23 cellular contexts compared by ENCODE assay signal in the genomic region with DNA sequence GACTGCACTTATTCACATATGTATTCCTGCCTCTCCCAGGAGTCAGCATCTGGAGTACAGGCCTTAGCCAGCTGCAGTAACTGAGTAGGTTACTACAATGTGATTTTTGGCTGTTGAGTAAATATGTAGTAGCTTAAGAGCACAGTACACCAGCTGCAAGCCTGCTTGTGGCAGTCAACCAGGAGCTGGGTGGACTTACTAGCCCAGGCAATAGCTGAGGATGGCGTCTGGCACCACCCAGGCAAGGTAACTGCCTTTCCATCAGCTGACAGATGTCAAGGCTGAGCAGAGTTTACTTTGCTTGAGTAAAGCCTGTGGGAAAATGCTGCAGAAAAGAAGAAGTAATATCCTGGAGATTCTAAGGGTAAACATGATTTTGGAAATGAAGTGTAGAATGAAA. TPM values are rescaled to one million over a fixed set of nuclear protein-coding genes. Genes with fewer than 3 reads are reported as not detected.
"Had no signal": no experiment of that assay in that cellular context is flagged by ENCODE, and none has a peak within 500 bp of the region (broad histone marks: within the 10 kb centered on the region; RNA-seq: fewer than 3 reads in every experiment).

No MANE protein-coding gene starts in this region.

- H3K27me3 ChIP-seq: esophagus muscularis mucosa, gastroesophageal sphincter, right atrium auricular region, suprapubic skin, thyroid gland had no signal

- H3K4me2 ChIP-seq: smooth muscle cell had no signal

- H3K27ac ChIP-seq: epithelial cell of prostate, esophagus muscularis mucosa, gastroesophageal sphincter, right atrium auricular region, suprapubic skin, thyroid gland had no signal

- H3K27ac Mint-ChIP-seq: dendritic cell treated with granulocyte-macrophage colony-stimulating factor and Interleukin-4, amounts not matched to agents 40 ng/mL and 50 ng/mL, for 4 days; effector memory CD8-positive, alpha-beta T cell; naive B cell; type B pancreatic cell had no signal

- H3K9me3 ChIP-seq: right atrium auricular region, thyroid gland had no signal

- H3K4me1 Mint-ChIP-seq: immature natural killer cell, naive B cell, neural crest cell had no signal

- H3K4me1 ChIP-seq: esophagus muscularis mucosa, gastroesophageal sphincter, thyroid gland had no signal

- H3K9me3 Mint-ChIP-seq: type B pancreatic cell had no signal

- FAIRE-seq: keratinocyte, urothelium cell line had no signal

- ATAC-seq: effector memory CD8-positive, alpha-beta T cell; gastroesophageal sphincter; left ventricle myocardium superior had no signal

- DNase-seq: effector memory CD8-positive, alpha-beta T cell; foreskin fibroblast; immature natural killer cell; left ventricle myocardium superior; mesenchymal stem cell; midbrain; naive B cell; stimulated activated CD4-positive, alpha-beta T cell treated with anti-CD3 and anti-CD28 coated beads, Interleukin-2, amount 100 ng/mL, for 48 hours; stimulated activated naive CD4-positive, alpha-beta T cell treated with Interleukin-2 at 50 U/mL for 16 hours; thyroid gland had no signal

- H3K27me3 Mint-ChIP-seq: type B pancreatic cell had no signal

- H3K4me3 Mint-ChIP-seq: dendritic cell treated with granulocyte-macrophage colony-stimulating factor and Interleukin-4, amounts not matched to agents 40 ng/mL and 50 ng/mL, for 4 days; effector memory CD8-positive, alpha-beta T cell; immature natural killer cell; naive B cell; neural crest cell; type B pancreatic cell had no signal

- H3K4me3 ChIP-seq: esophagus muscularis mucosa, gastroesophageal sphincter, lung, right atrium auricular region, smooth muscle cell, suprapubic skin, thyroid gland had no signal

RNA-seq across cellular contexts. Expression of a gene that starts 53.3 kb away (rescaled TPM):
- total RNA-seq: left ventricle myocardium superior, osteocyte had no signal
- polyA plus RNA-seq: immature natural killer cell, smooth muscle cell had no signal
